17 cellular contexts compared by ENCODE assay signal in the genomic region with DNA sequence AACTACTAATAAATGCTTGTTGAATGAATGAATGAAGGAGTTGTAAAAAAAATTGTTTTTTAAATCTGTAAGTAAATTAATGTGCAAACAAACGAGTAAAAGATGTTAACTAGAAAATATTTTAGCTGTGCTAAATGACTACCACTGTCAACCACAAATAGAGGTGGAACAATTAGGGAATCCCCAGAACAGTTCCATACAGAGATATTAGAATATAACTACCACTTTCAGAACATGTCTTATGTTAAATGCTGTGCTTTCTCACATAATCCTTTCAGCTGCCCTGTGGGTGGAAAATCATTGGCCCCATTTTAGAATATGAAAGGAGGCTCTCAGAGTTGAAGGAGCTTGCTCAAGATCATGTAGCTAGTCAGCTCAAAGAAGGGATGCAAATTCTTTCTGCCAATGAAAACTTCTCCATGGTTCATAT.
DNase-seq lines count a peak whose midpoint lies in the region; ATAC-seq, FAIRE-seq and TF ChIP-seq lines count a peak whose summit lies in the region.
"Had no signal": no experiment of that assay in that cellular context is flagged by ENCODE, and none has a peak within 500 bp of the region (broad histone marks: within the 10 kb centered on the region; RNA-seq: fewer than 3 reads in every experiment).

No MANE protein-coding gene starts in this region.

- SMC1A ChIA-PET in GM12878 (lab: Charles Lee; ENCODE audit: uncharacterized antibody, unreplicated experiment), result interaction anchor here (0.8 to 13.1 kb wide), 21 partner anchors 9 to 295 kb away, joined by 3 to 378 read pairs (median 4); partner anchors contain the start of gene STT3B

- CTCF ChIA-PET in activated CD4-positive, alpha-beta T cell treated with anti-CD3 and anti-CD28 coated beads for 36 hours (lab: Charles Lee), result interaction anchor here (0.7 to 1.5 kb wide), 4 partner anchors 11 to 312 kb away, joined by 3 to 6 read pairs (median 3); no protein-coding TSS in a partner anchor
- CTCF ChIA-PET in GM12878 (lab: Yijun Ruan, JAX), result interaction anchor here (0.9 to 3.4 kb wide), 9 partner anchors 8 to 297 kb away, joined by 3 to 24 read pairs (median 3); no protein-coding TSS in a partner anchor

- no peak overlapping the region for H3K4me3 Mint-ChIP-seq in activated CD4-positive, alpha-beta T cell treated with anti-CD3 and anti-CD28 coated beads for 36 hours

- no TSS peak for BruUV-seq in GM12878 (replicated peaks; lab: Mats Ljungman, UMichigan)

- FAIRE-seq in GM12878 (lab: Jason Lieb, UNC), result no peak
- FAIRE-seq: K562 had no signal

- no peaks in the 10 kb centered on the region for H3K27me3 ChIP-seq in GM12878 (replicated peaks in 1 of 2; ENCODE audit: control insufficient read depth in 2 of 2, insufficient read depth in 2 of 2, low read length in 1 of 2)
- H3K27me3 ChIP-seq in uterus, result no peaks in the 10 kb centered on the region
- H3K27me3 ChIP-seq: suprapubic skin had no signal

- H3K4me1 ChIP-seq in GM12878 (ENCODE audit: control insufficient read depth, insufficient read depth, low read length) (peaks cover 28% of the 10 kb centered on the region), uterus (no peaks in the 10 kb centered on the region)

- H3K4me3 ChIP-seq in GM12878 (no peak overlapping the region), uterus (no peak overlapping the region)
- H3K4me3 ChIP-seq: dorsolateral prefrontal cortex, K562, lung, suprapubic skin had no signal

- H3K36me3 ChIP-seq in GM12878 (ENCODE audit: control insufficient read depth in 2 of 2, insufficient read depth in 2 of 2, low read length in 1 of 2) (no peaks in the 10 kb centered on the region), uterus (no peaks in the 10 kb centered on the region)
- H3K36me3 ChIP-seq: suprapubic skin had no signal

- no peak for DNase-seq in activated CD4-positive, alpha-beta T cell treated with anti-CD3 and anti-CD28 coated beads for 36 hours
- DNase-seq in activated CD4-positive, alpha-beta T cell treated with anti-CD3 and anti-CD28 coated beads, Interleukin-2, amount 50 U/mL, for 48 hours, result no peak
- DNase-seq in GM12878 (ENCODE audit: low read depth, low spot score), result no peak
- DNase-seq in uterus, result no peak
- DNase-seq in AG08396 (ENCODE audit: low spot score), result no peak
- DNase-seq in DMS 273 treated with DMSO at 0.1 percent for 48 hours (lab: John Stamatoyannopoulos, UW), result no peak
- DNase-seq: 8988T; activated CD4-positive, alpha-beta T cell treated with anti-CD3 and anti-CD28 coated beads for 1 hour; dorsolateral prefrontal cortex; NCI-H446; nucleus accumbens; stimulated activated CD4-positive, alpha-beta T cell treated with anti-CD3 and anti-CD28 coated beads, Interleukin-1b, Interleukin-23, amount 100 ng/mL, for 48 hours had no signal

- no peak overlapping the region for H3K27ac Mint-ChIP-seq in activated CD4-positive, alpha-beta T cell treated with anti-CD3 and anti-CD28 coated beads for 36 hours

- TF ChIP-seq POLR2A in GM12878 (IDR thresholded peaks at IDR 0.05; ENCODE audit: low read depth, low read length) (no peak), uterus (IDR thresholded peaks at IDR 0.05) (no peak)

- H3K27ac ChIP-seq in GM12878 (ENCODE audit: control insufficient read depth, insufficient read depth) (peak overlapping the region; percentile 82), uterus (no peak overlapping the region)
- H3K27ac ChIP-seq: dorsolateral prefrontal cortex, suprapubic skin had no signal

- in situ Hi-C loops in GM12878 (cut with MboI), result loop anchor here (10.0 kb wide), 1 partner anchor 293 kb away; the partner anchor contains the start of gene STT3B

- H3K9me3 ChIP-seq in GM12878 (replicated peaks; ENCODE audit: control insufficient read depth, insufficient read depth, low read length) (no peaks in the 10 kb centered on the region), uterus (no peaks in the 10 kb centered on the region)
- H3K9me3 ChIP-seq: suprapubic skin had no signal

- RAD21 ChIA-PET in GM12878 (lab: Charles Lee; ENCODE audit: unreplicated experiment), result interaction anchor here (1.5 to 16.3 kb wide), 10 partner anchors 9 to 294 kb away, joined by 3 to 381 read pairs (median 10); partner anchors contain the start of gene STT3B

- H4K20me1 ChIP-seq in GM12878 (ENCODE audit: control insufficient read depth, insufficient read depth), result no peaks in the 10 kb centered on the region

- H3K9ac ChIP-seq in GM12878 (ENCODE audit: control insufficient read depth, insufficient read depth, low read length), result no peak overlapping the region

- peaks cover 3% of the 10 kb centered on the region; the same call in 1 of the 2 replicates for H3K79me2 ChIP-seq in GM12878 (ENCODE audit: control insufficient read depth, insufficient read depth, low read length)

- no peak overlapping the region for H2AFZ ChIP-seq in GM12878 (ENCODE audit: control insufficient read depth, low read depth, low read length)

- POLR2A ChIA-PET in activated CD4-positive, alpha-beta T cell treated with anti-CD3 and anti-CD28 coated beads for 36 hours (lab: Charles Lee), result interaction anchor here (0.6 to 1.2 kb wide), 3 partner anchors 8 to 12 kb away, joined by 3 to 6 read pairs (median 4); no protein-coding TSS in a partner anchor
- POLR2A ChIA-PET in GM12878 (lab: Charles Lee), result interaction anchor here (1.4 to 5.8 kb wide), 6 partner anchors 10 to 291 kb away, joined by 5 to 109 read pairs (median 10); partner anchors contain the start of gene STT3B

- peaks cover 24% of the 10 kb centered on the region for H3K4me1 Mint-ChIP-seq in activated CD4-positive, alpha-beta T cell treated with anti-CD3 and anti-CD28 coated beads for 36 hours

- H3K27me3 Mint-ChIP-seq in activated CD4-positive, alpha-beta T cell treated with anti-CD3 and anti-CD28 coated beads for 36 hours, result peaks cover 2% of the 10 kb centered on the region

- 0% methylated on average over 1 of the region's 1 CpG for WGBS in GM12878 (ENCODE audit: insufficient coverage, insufficient replicate concordance, low lambda C conversion rate, missing lambda C conversion rate)

- intact Hi-C loops in activated CD4-positive, alpha-beta T cell treated with anti-CD3 and anti-CD28 coated beads for 36 hours (cut with DNase I, micrococcal nuclease), result no loop called here
- intact Hi-C loops in GM12878 (cut with micrococcal nuclease; ENCODE audit: unreplicated experiment) (loop anchor here (10.0 kb wide), 1 partner anchor 257 kb away; no protein-coding TSS in a partner anchor), uterus (cut with DNase I; ENCODE audit: low total_unique reads) (no loop called here)

- H3K4me2 ChIP-seq in GM12878 (ENCODE audit: control insufficient read depth, insufficient read depth), result peak overlapping the region; percentile 76; the same call in 1 of the 2 replicates

- no peak for TF ChIP-seq EP300 in GM12878 (IDR thresholded peaks at IDR 0.05; ENCODE audit: borderline replicate concordance in 1 of 2, control insufficient read depth in 1 of 2, low read depth in 2 of 2, low read length in 2 of 2)

- ATAC-seq in activated CD4-positive, alpha-beta T cell treated with anti-CD3 and anti-CD28 coated beads for 36 hours, result peak; percentile 61
- ATAC-seq in GM21529 (IDR thresholded peaks at IDR 0.05; ENCODE audit: unreplicated experiment), result peak; percentile 70
- ATAC-seq in HG03095 (IDR thresholded peaks at IDR 0.05; ENCODE audit: unreplicated experiment), result peak; percentile 80
- peak; percentile 62 for ATAC-seq in GM12878
- ATAC-seq: K562 had no signal

- H3K9me3 Mint-ChIP-seq in activated CD4-positive, alpha-beta T cell treated with anti-CD3 and anti-CD28 coated beads for 36 hours (ENCODE audit: low read depth), result no peaks in the 10 kb centered on the region

- TF ChIP-seq RAD21 in GM12878 (IDR thresholded peaks at IDR 0.05; ENCODE audit: insufficient read depth, low read depth, low read length), result peak; percentile 40; the same call in 1 of the 2 replicates

- H3K36me3 Mint-ChIP-seq in activated CD4-positive, alpha-beta T cell treated with anti-CD3 and anti-CD28 coated beads for 36 hours (ENCODE audit: low read depth), result no peaks in the 10 kb centered on the region

- TF ChIP-seq CTCF in GM12878 (IDR thresholded peaks at IDR 0.05 in 2 of 3, conservative IDR thresholded peaks at IDR 0.05 in 1 of 3; ENCODE audit: control insufficient read depth in 2 of 3, extremely low read depth in 1 of 3, insufficient read depth in 1 of 3, low read depth in 3 of 3, low read length in 3 of 3), result no peak
- no peak for TF ChIP-seq CTCF in uterus (IDR thresholded peaks at IDR 0.05)

TF ChIP-seq in GM12878, 131 proteins besides CTCF, POLR2A, EP300 and RAD21 (continues in another document):
- no peak for TF ChIP-seq NR2C2 (IDR thresholded peaks at IDR 0.05; ENCODE audit: borderline replicate concordance, control insufficient read depth, insufficient read length, low read depth)
- TF ChIP-seq ZBED1 (IDR thresholded peaks at IDR 0.05; ENCODE audit: borderline replicate concordance), result peak; percentile 67; the same call in 1 of the 2 replicates
- TF ChIP-seq CBFB (IDR thresholded peaks at IDR 0.05; ENCODE audit: low read depth), result peak; percentile 50
- TF ChIP-seq, protein P1, sequence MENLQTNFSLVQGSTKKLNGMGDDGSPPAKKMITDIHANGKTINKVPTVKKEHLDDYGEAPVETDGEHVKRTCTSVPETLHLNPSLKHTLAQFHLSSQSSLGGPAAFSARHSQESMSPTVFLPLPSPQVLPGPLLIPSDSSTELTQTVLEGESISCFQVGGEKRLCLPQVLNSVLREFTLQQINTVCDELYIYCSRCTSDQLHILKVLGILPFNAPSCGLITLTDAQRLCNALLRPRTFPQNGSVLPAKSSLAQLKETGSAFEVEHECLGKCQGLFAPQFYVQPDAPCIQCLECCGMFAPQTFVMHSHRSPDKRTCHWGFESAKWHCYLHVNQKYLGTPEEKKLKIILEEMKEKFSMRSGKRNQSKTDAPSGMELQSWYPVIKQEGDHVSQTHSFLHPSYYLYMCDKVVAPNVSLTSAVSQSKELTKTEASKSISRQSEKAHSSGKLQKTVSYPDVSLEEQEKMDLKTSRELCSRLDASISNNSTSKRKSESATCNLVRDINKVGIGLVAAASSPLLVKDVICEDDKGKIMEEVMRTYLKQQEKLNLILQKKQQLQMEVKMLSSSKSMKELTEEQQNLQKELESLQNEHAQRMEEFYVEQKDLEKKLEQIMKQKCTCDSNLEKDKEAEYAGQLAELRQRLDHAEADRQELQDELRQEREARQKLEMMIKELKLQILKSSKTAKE (IDR thresholded peaks at IDR 0.05; ENCODE audit: low read depth, poor library complexity, severe bottlenecking), result peak; percentile 52
- TF ChIP-seq JUNB (IDR thresholded peaks at IDR 0.05), result peak; percentile 66; the same call in 1 of the 2 replicates
- TF ChIP-seq SPI1 (IDR thresholded peaks at IDR 0.05; ENCODE audit: borderline replicate concordance, insufficient read depth, low read depth, low read length), result no peak
